ENCODE assay signal across 25 cellular contexts in the genomic region with DNA sequence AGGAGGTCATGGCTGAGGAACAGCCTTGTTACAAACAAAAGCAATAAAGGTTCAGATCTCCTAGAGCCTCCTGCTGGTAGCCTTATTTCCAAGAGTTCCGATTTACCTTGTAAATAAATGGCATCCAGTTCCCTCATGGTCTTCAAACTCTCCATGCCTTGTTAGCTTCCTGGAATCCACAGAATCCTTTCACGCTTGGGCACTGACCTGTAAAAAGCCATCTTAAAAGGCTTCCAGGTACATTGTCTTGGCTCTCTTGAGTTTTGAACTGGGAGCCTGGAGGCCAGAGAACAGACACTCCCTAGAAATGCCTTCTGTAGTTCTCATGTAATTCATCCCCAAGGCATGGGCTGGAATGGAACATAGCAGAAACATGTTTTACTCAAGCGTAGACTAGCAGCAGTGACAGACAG.
DNase-seq lines count a peak whose midpoint lies in the region; ATAC-seq, FAIRE-seq and TF ChIP-seq lines count a peak whose summit lies in the region.
"Had no signal": no experiment of that assay in that cellular context is flagged by ENCODE, and none has a peak within 500 bp of the region (broad histone marks: within the 10 kb centered on the region; RNA-seq: fewer than 3 reads in every experiment).

No MANE protein-coding gene starts in this region.

- H3K4me1 ChIP-seq in trophoblast cell (ENCODE audit: control insufficient read depth in 1 of 2, insufficient read depth in 2 of 2, low read length in 2 of 2) (peaks cover 3 to 4% of the 10 kb centered on the region in 2 experiments), right atrium auricular region (no peaks in the 10 kb centered on the region)

- no peak overlapping the region for H4K91ac ChIP-seq in trophoblast cell (ENCODE audit: low read depth, low read length)

- TF ChIP-seq POLR2A in GM12891 (IDR thresholded peaks at IDR 0.05; ENCODE audit: low read depth, low read length): no peak

- H3K4me3 ChIP-seq in brain microvascular endothelial cell (ENCODE audit: low read depth, low read length) (no peak overlapping the region), trophoblast cell (ENCODE audit: low read depth, low read length) (no peak overlapping the region), right atrium auricular region (no peak overlapping the region)
- H3K4me3 ChIP-seq: adrenal gland, body of pancreas, hepatocyte, ovary, SJCRH30 had no signal

- no peaks in the 10 kb centered on the region for H3K79me2 ChIP-seq in trophoblast cell (ENCODE audit: control insufficient read depth, insufficient read depth, low read length, poor library complexity)
- H3K79me2 ChIP-seq: hepatocyte had no signal

- H3K4me2 ChIP-seq in trophoblast cell (ENCODE audit: low read length): no peak overlapping the region
- H3K4me2 ChIP-seq: hepatocyte had no signal

- no peak overlapping the region for H2BK12ac ChIP-seq in trophoblast cell (ENCODE audit: low read length)

- H3K4ac ChIP-seq in trophoblast cell (ENCODE audit: low read depth, low read length): no peak overlapping the region

- H3K36me3 ChIP-seq in brain microvascular endothelial cell (replicated peaks) (no peaks in the 10 kb centered on the region), trophoblast cell (ENCODE audit: control insufficient read depth in 1 of 2, insufficient read depth in 2 of 2, low read length in 2 of 2) (no peaks in the 10 kb centered on the region), right atrium auricular region (no peaks in the 10 kb centered on the region)
- H3K36me3 ChIP-seq: adrenal gland, ovary, SJCRH30 had no signal

- H3K14ac ChIP-seq in trophoblast cell (ENCODE audit: low read length): no peak overlapping the region

- H3K79me1 ChIP-seq in trophoblast cell (ENCODE audit: low read length): no peaks in the 10 kb centered on the region

- no peaks in the 10 kb centered on the region for H3K9me3 ChIP-seq in trophoblast cell (ENCODE audit: insufficient read depth, low read depth, low read length)
- H3K9me3 ChIP-seq in right atrium auricular region: no peaks in the 10 kb centered on the region
- H3K9me3 ChIP-seq: adrenal gland, body of pancreas, ovary, SJCRH30 had no signal

- FAIRE-seq in GM12891 (lab: Jason Lieb, UNC): peak; percentile 26
- FAIRE-seq: frontal cortex had no signal

- H4K12ac ChIP-seq in trophoblast cell (ENCODE audit: low read depth, low read length): no peak overlapping the region

- no peak overlapping the region for H2BK120ac ChIP-seq in trophoblast cell (ENCODE audit: insufficient read depth, low read length, poor library complexity)

- no peaks in the 10 kb centered on the region for H3K27me3 ChIP-seq in brain microvascular endothelial cell (replicated peaks)
- H3K27me3 ChIP-seq in trophoblast cell (ENCODE audit: insufficient read depth, low read length): no peaks in the 10 kb centered on the region
- H3K27me3 ChIP-seq in right atrium auricular region: no peaks in the 10 kb centered on the region
- H3K27me3 ChIP-seq: adrenal gland, body of pancreas, hepatocyte, ovary, SJCRH30 had no signal

- DNase-seq in GM12891 (ENCODE audit: insufficient read length, low spot score) (no peak), brain microvascular endothelial cell (no peak), glomerular visceral epithelial cell (ENCODE audit: extremely low spot score) (peak; percentile 33), trophoblast cell (peak; percentile 83 to 90), right atrium auricular region (ENCODE audit: low spot score) (no peak), NCI-H524 treated with DMSO at 0.1 percent for 48 hours (lab: John Stamatoyannopoulos, UW) (no peak), head of caudate nucleus (no peak)
- DNase-seq: activated CD4-positive, alpha-beta T cell treated with anti-CD3 and anti-CD28 coated beads, Interleukin-2, amount 50 U/mL, for 1 hour; activated naive CD4-positive, alpha-beta T cell treated with anti-CD3 and anti-CD28 coated beads for 36 hours; adrenal gland; body of pancreas; DND-41; immature natural killer cell; midbrain; NCI-H1092 treated with DMSO at 0.1 percent for 48 hours; NCI-H187 treated with DMSO at 0.1 percent for 48 hours; NCI-H526; ovary; SJCRH30; stimulated activated CD4-positive, alpha-beta T cell treated with anti-CD3 and anti-CD28 coated beads, Interleukin-2, amount 100 ng/mL, for 48 hours; T1000 had no signal

- TF ChIP-seq CTCF in brain microvascular endothelial cell (IDR thresholded peaks at IDR 0.05; ENCODE audit: low read depth, low read length, missing control alignments) (peak; percentile 6), right atrium auricular region (IDR thresholded peaks at IDR 0.05) (no peak)

- WGBS in trophoblast cell (ENCODE audit: extremely low coverage, insufficient coverage, insufficient read length): no CpG with 5 or more reads among the region's 3 CpGs

- no peak overlapping the region for H2AFZ ChIP-seq in trophoblast cell (ENCODE audit: insufficient read depth, low read length, poor library complexity)
- H2AFZ ChIP-seq: hepatocyte had no signal

- no peak overlapping the region for H3K18ac ChIP-seq in trophoblast cell (ENCODE audit: low read length)

- H2BK5ac ChIP-seq in trophoblast cell (ENCODE audit: low read depth, low read length, poor library complexity): no peak overlapping the region

- H4K8ac ChIP-seq in trophoblast cell (ENCODE audit: low read depth, low read length): no peak overlapping the region

- no peak overlapping the region for H3K9ac ChIP-seq in trophoblast cell (ENCODE audit: low read length)

- in situ Hi-C loops in brain microvascular endothelial cell (cut with HindIII; ENCODE audit: low pct_ligation_motif_present, low sequenced_read_pairs): no loop called here

- H3K23ac ChIP-seq in trophoblast cell (ENCODE audit: low read length): no peak overlapping the region

- intact Hi-C loops in head of caudate nucleus (cut with DNase I): no loop called here

- H3K27ac ChIP-seq in brain microvascular endothelial cell (no peak overlapping the region), trophoblast cell (ENCODE audit: low read depth, low read length) (no peak overlapping the region), right atrium auricular region (no peak overlapping the region)
- H3K27ac ChIP-seq: adrenal gland, body of pancreas, hepatocyte, ovary, SJCRH30 had no signal

- no peak overlapping the region for H2AK5ac ChIP-seq in trophoblast cell (ENCODE audit: low read length)

- ATAC-seq in HG02642 (IDR thresholded peaks at IDR 0.05; ENCODE audit: poor library complexity, unreplicated experiment): no peak
- ATAC-seq: body of pancreas, WTC11 had no signal

TF ChIP-seq in GM12891, 5 proteins besides CTCF, POLR2A, EP300 and RAD21:
- TF ChIP-seq POU2F2 (IDR thresholded peaks at IDR 0.05; ENCODE audit: low read depth, low read length) (no peak), TAF1 (IDR thresholded peaks at IDR 0.05; ENCODE audit: low read depth, low read length) (no peak), SPI1 (IDR thresholded peaks at IDR 0.05; ENCODE audit: low read depth, low read length) (no peak), POLR2AphosphoS5 (IDR thresholded peaks at IDR 0.05; ENCODE audit: low read depth, low read length) (no peak), PAX5 (IDR thresholded peaks at IDR 0.05; ENCODE audit: insufficient read depth, low read length, severe bottlenecking) (no peak)

Comparison
In these comparisons a context has a peak if more than half of its experiments do, and no peak if none do; other contexts are left out.
1. DNase-seq: peak in glomerular visceral epithelial cell (single experiment) and trophoblast cell (2 of 2); none in GM12891 (single experiment), brain microvascular endothelial cell (single experiment), right atrium auricular region (single experiment), NCI-H524 treated with DMSO at 0.1 percent for 48 hours (single experiment) and head of caudate nucleus (0 of 42).